In genomic region chr1:85015826-85016225, GRCh38 we compare ENCODE assay signal across 35 cellular contexts. TPM values are rescaled to one million over a fixed set of nuclear protein-coding genes. Genes with fewer than 3 reads are reported as not detected.
"Had no signal": no experiment of that assay in that cellular context is flagged by ENCODE, and none has a peak within 500 bp of the region (broad histone marks: within the 10 kb centered on the region; RNA-seq: fewer than 3 reads in every experiment).

No MANE protein-coding gene starts in this region.

- DNase-seq: activated B cell treated with CpG ODN at 0.5 μM for 24 hours; activated CD4-positive, alpha-beta memory T cell treated with anti-CD3 and anti-CD28 coated beads for 36 hours; activated CD4-positive, alpha-beta T cell treated with anti-CD3 and anti-CD28 coated beads for 4 hours; activated CD4-positive, alpha-beta T cell treated with anti-CD3 and anti-CD28 coated beads, Interleukin-2, amount 10 ng/mL, durations not matched to agents 24 days and 14 days; activated CD4-positive, alpha-beta T cell treated with anti-CD3 and anti-CD28 coated beads, Interleukin-2, amount 50 U/mL, for 1 hour; activated CD4-positive, alpha-beta T cell treated with anti-CD3 and anti-CD28 coated beads, Interleukin-2, amount 50 U/mL, for 4 hours; activated CD4-positive, CD25-positive, alpha-beta regulatory T cell treated with anti-CD3 and anti-CD28 coated beads, Interleukin-2, amount 50 U/mL, for 72 hours; activated CD8-positive, alpha-beta memory T cell treated with anti-CD3 and anti-CD28 coated beads for 24 hours; activated CD8-positive, alpha-beta memory T cell treated with anti-CD3 and anti-CD28 coated beads, Interleukin-2, amount 10 ng/mL, durations not matched to agents 7 days and 5 days; activated CD8-positive, alpha-beta memory T cell treated with anti-CD3 and anti-CD28 coated beads, Interleukin-2, amount 50 U/mL, for 48 hours; activated CD8-positive, alpha-beta T cell treated with anti-CD3 and anti-CD28 coated beads, Interleukin-2, amount 10 ng/mL, durations not matched to agents 7 days and 5 days; activated effector memory CD4-positive, alpha-beta T cell treated with Interleukin-2 at 50 U/mL for 16 hours; activated gamma-delta T cell; activated naive CD4-positive, alpha-beta T cell treated with anti-CD3 and anti-CD28 coated beads, Interleukin-2, amount 10 ng/mL, durations not matched to agents 7 days and 5 days; activated naive CD4-positive, alpha-beta T cell treated with Interleukin-2 at 50 U/mL for 16 hours; activated naive CD8-positive, alpha-beta T cell treated with anti-CD3 and anti-CD28 coated beads, Interleukin-2, amount 10 ng/mL, durations not matched to agents 7 days and 5 days; activated naive CD8-positive, alpha-beta T cell treated with anti-CD3 and anti-CD28 coated beads, Interleukin-2, amount 50 U/mL, for 24 hours; activated T-cell treated with anti-CD3 and anti-CD28 coated beads, Interleukin-2, amount 50 U/mL, for 24 hours; activated T-cell treated with anti-CD3 and anti-CD28 coated beads, Interleukin-2, amount 50 U/mL, for 48 hours; amygdala; anterior cingulate cortex; caudate nucleus; cerebellar nuclear complex; T-helper 1 cell; T-helper 9 cell had no signal

- H3K27ac Mint-ChIP-seq: activated B cell treated with CpG ODN at 0.5 μM for 24 hours; activated CD4-positive, alpha-beta memory T cell treated with anti-CD3 and anti-CD28 coated beads for 36 hours; activated CD4-positive, alpha-beta T cell treated with anti-CD3 and anti-CD28 coated beads, Interleukin-2, amount 10 ng/mL, durations not matched to agents 24 days and 14 days; activated CD8-positive, alpha-beta memory T cell treated with anti-CD3 and anti-CD28 coated beads, Interleukin-2, amount 10 ng/mL, durations not matched to agents 7 days and 5 days; activated CD8-positive, alpha-beta T cell treated with anti-CD3 and anti-CD28 coated beads, Interleukin-2, amount 10 ng/mL, durations not matched to agents 7 days and 5 days; activated naive CD4-positive, alpha-beta T cell treated with anti-CD3 and anti-CD28 coated beads, Interleukin-2, amount 10 ng/mL, durations not matched to agents 7 days and 5 days; activated naive CD4-positive, alpha-beta T cell treated with anti-CD3 and anti-CD28 coated beads, Interleukin-2, amount 50 U/mL, for 24 hours; activated naive CD8-positive, alpha-beta T cell; activated naive CD8-positive, alpha-beta T cell treated with anti-CD3 and anti-CD28 coated beads, Interleukin-2, amount 10 ng/mL, durations not matched to agents 7 days and 5 days; activated naive CD8-positive, alpha-beta T cell treated with anti-CD3 and anti-CD28 coated beads, Interleukin-2, amount 50 U/mL, for 24 hours; activated T-cell treated with anti-CD3 and anti-CD28 coated beads, Interleukin-2, amount 50 U/mL, for 24 hours; activated T-helper 2 cell treated with anti-CD3 and anti-CD28 coated beads, Interferon-gamma antibody, Interleukin-2, Interleukin-4, amounts not matched to agents 10 μg/mL and 5 μg/mL and 100 μg/mL, durations not matched to agents 14 hours and 24 hours and 36 hours; brain; T-helper 1 cell treated with Interleukin-12 subunit alpha and Interleukin-12 subunit beta and Interleukin-4 antibody, amounts not matched to agents 30 μg/mL and 1 μg/mL, for 36 hours; T-helper 2 cell treated with Interferon-gamma antibody and Interleukin-4, amounts not matched to agents 5 μg/mL and 100 μg/mL, for 36 hours had no signal

- H3K27me3 Mint-ChIP-seq: activated CD4-positive, alpha-beta memory T cell treated with anti-CD3 and anti-CD28 coated beads for 36 hours; activated naive CD4-positive, alpha-beta T cell treated with anti-CD3 and anti-CD28 coated beads, Interleukin-2, amount 50 U/mL, for 24 hours; activated T-cell treated with anti-CD3 and anti-CD28 coated beads, Interleukin-2, amount 50 U/mL, for 24 hours; central memory CD8-positive, alpha-beta T cell had no signal

- H3K9me3 Mint-ChIP-seq: activated B cell treated with CpG ODN at 0.5 μM for 24 hours; activated CD4-positive, alpha-beta memory T cell treated with anti-CD3 and anti-CD28 coated beads for 36 hours; activated naive CD4-positive, alpha-beta T cell treated with anti-CD3 and anti-CD28 coated beads, Interleukin-2, amount 50 U/mL, for 24 hours; activated naive CD8-positive, alpha-beta T cell treated with anti-CD3 and anti-CD28 coated beads, Interleukin-2, amount 50 U/mL, for 24 hours; central memory CD8-positive, alpha-beta T cell had no signal

- H3K4me1 ChIP-seq: ascending aorta had no signal

- H3K27ac ChIP-seq: ascending aorta, cardiac muscle cell, VCaP had no signal

- H3K4me1 Mint-ChIP-seq: activated B cell treated with CpG ODN at 0.5 μM for 24 hours; activated naive CD4-positive, alpha-beta T cell treated with anti-CD3 and anti-CD28 coated beads, Interleukin-2, amount 50 U/mL, for 24 hours; activated naive CD8-positive, alpha-beta T cell treated with anti-CD3 and anti-CD28 coated beads, Interleukin-2, amount 50 U/mL, for 24 hours; brain had no signal

- H3K27me3 ChIP-seq: ascending aorta, cardiac muscle cell had no signal

- H3K4me3 ChIP-seq: ascending aorta, cardiac muscle cell had no signal

- H3K36me3 Mint-ChIP-seq: activated CD4-positive, alpha-beta memory T cell treated with anti-CD3 and anti-CD28 coated beads for 36 hours; brain had no signal

- H3K4me3 Mint-ChIP-seq: activated B cell treated with CpG ODN at 0.5 μM for 24 hours; activated CD4-positive, alpha-beta memory T cell treated with anti-CD3 and anti-CD28 coated beads for 36 hours; activated CD4-positive, alpha-beta T cell treated with anti-CD3 and anti-CD28 coated beads, Interleukin-2, amount 10 ng/mL, durations not matched to agents 24 days and 14 days; activated CD8-positive, alpha-beta memory T cell treated with anti-CD3 and anti-CD28 coated beads, Interleukin-2, amount 10 ng/mL, durations not matched to agents 7 days and 5 days; activated CD8-positive, alpha-beta T cell treated with anti-CD3 and anti-CD28 coated beads, Interleukin-2, amount 10 ng/mL, durations not matched to agents 7 days and 5 days; activated naive CD4-positive, alpha-beta T cell treated with anti-CD3 and anti-CD28 coated beads, Interleukin-2, amount 10 ng/mL, durations not matched to agents 7 days and 5 days; activated naive CD4-positive, alpha-beta T cell treated with anti-CD3 and anti-CD28 coated beads, Interleukin-2, amount 50 U/mL, for 24 hours; activated naive CD8-positive, alpha-beta T cell; activated naive CD8-positive, alpha-beta T cell treated with anti-CD3 and anti-CD28 coated beads, Interleukin-2, amount 10 ng/mL, durations not matched to agents 7 days and 5 days; activated naive CD8-positive, alpha-beta T cell treated with anti-CD3 and anti-CD28 coated beads, Interleukin-2, amount 50 U/mL, for 24 hours; activated T-cell treated with anti-CD3 and anti-CD28 coated beads, Interleukin-2, amount 50 U/mL, for 24 hours; brain; central memory CD8-positive, alpha-beta T cell; T-helper 1 cell treated with Interleukin-12 subunit alpha and Interleukin-12 subunit beta and Interleukin-4 antibody, amounts not matched to agents 30 μg/mL and 1 μg/mL, for 36 hours; T-helper 2 cell treated with Interferon-gamma antibody and Interleukin-4, amounts not matched to agents 5 μg/mL and 100 μg/mL, for 36 hours had no signal

- H3K36me3 ChIP-seq: ascending aorta, cardiac muscle cell had no signal

- ATAC-seq: activated CD8-positive, alpha-beta memory T cell treated with anti-CD3 and anti-CD28 coated beads, Interleukin-2, amount 10 ng/mL, durations not matched to agents 7 days and 5 days; activated CD8-positive, alpha-beta T cell treated with anti-CD3 and anti-CD28 coated beads, Interleukin-2, amount 10 ng/mL, durations not matched to agents 7 days and 5 days; activated naive CD8-positive, alpha-beta T cell treated with anti-CD3 and anti-CD28 coated beads, Interleukin-2, amount 50 U/mL, for 24 hours had no signal

RNA-seq across cellular contexts. Expression of gene MCOLN2, which starts 18.9 kb away (rescaled TPM):
- total RNA-seq: ascending aorta, cardiac muscle cell had no signal
- polyA plus RNA-seq: cardiac muscle cell had no signal
